Comparison of ENCODE assay signal across 20 cellular contexts in the genomic region with DNA sequence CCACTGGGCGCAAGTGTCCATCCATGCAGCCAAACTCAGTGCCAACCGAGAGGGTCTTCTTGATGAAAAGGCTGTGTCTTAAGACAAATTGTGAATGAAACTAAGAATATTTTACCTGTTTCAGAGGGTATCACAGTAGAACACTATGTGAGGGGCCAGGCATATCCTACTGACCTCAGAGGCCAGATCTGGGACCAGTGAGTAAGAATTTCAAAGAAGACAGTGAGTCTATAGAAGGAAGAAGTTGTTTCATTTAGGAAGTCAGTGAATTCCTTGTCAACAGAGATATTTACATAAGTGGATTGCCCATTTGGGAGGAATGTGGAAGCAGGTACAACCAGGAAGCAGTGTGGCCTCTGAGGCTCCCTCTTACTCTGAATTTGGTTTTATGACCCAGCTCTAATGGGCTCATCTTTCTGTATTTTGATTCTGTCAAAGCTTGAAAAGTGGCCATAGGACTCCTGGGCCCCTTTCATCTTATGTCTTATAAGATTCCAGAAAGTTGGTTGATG.
"Had no signal": no experiment of that assay in that cellular context is flagged by ENCODE, and none has a peak within 500 bp of the region (broad histone marks: within the 10 kb centered on the region; RNA-seq: fewer than 3 reads in every experiment).

No MANE protein-coding gene starts in this region.

- DNase-seq: activated CD8-positive, alpha-beta memory T cell treated with anti-CD3 and anti-CD28 coated beads, Interleukin-2, amount 50 U/mL, for 4 hours; activated T-cell treated with anti-CD3 and anti-CD28 coated beads, Interleukin-2, amount 50 U/mL, for 72 hours; adrenal gland; effector memory CD8-positive, alpha-beta T cell; foreskin melanocyte; hypothalamus; left ventricle myocardium inferior; mucosa of descending colon; T1000 had no signal

- H3K36me3 Mint-ChIP-seq: activated naive CD4-positive, alpha-beta T cell treated with anti-CD3 and anti-CD28 coated beads, Interleukin-2, amount 50 U/mL, for 24 hours; naive thymus-derived CD4-positive, alpha-beta T cell had no signal

- H3K36me3 ChIP-seq: adrenal gland, breast epithelium, left ventricle myocardium inferior, neural progenitor cell, prostate gland, right atrium auricular region, tibial nerve had no signal

- H3K27ac Mint-ChIP-seq: activated CD4-positive, alpha-beta T cell treated with anti-CD3 and anti-CD28 coated beads, Interleukin-2, amount 10 ng/mL, durations not matched to agents 7 days and 5 days; activated naive CD4-positive, alpha-beta T cell treated with anti-CD3 and anti-CD28 coated beads, Interleukin-2, amount 50 U/mL, for 24 hours; activated T-cell treated with anti-CD3 and anti-CD28 coated beads, Interleukin-2, amount 50 U/mL, for 72 hours; dendritic cell treated with granulocyte-macrophage colony-stimulating factor and Interleukin-4, amounts not matched to agents 40 ng/mL and 50 ng/mL, for 4 days; effector memory CD8-positive, alpha-beta T cell; naive thymus-derived CD4-positive, alpha-beta T cell; neural progenitor cell; stimulated activated naive CD8-positive, alpha-beta T cell treated with anti-CD3 and anti-CD28 coated beads, Interleukin-15, Interleukin-2, amounts not matched to agents 100 ng/mL and 50 ng/mL, for 24 hours had no signal

- H3K4me3 ChIP-seq: adrenal gland, breast epithelium, left ventricle myocardium inferior, mucosa of descending colon, neural progenitor cell, prostate gland, right atrium auricular region, tibial nerve had no signal

- H3K4me1 ChIP-seq: adrenal gland, breast epithelium, left ventricle myocardium inferior, neural progenitor cell, prostate gland, right atrium auricular region, tibial nerve had no signal

- H3K27me3 ChIP-seq: adrenal gland, breast epithelium, neural progenitor cell, right atrium auricular region, tibial nerve had no signal

- H3K27me3 Mint-ChIP-seq: activated CD4-positive, alpha-beta T cell treated with anti-CD3 and anti-CD28 coated beads, Interleukin-2, amount 10 ng/mL, durations not matched to agents 7 days and 5 days; activated naive CD4-positive, alpha-beta T cell treated with anti-CD3 and anti-CD28 coated beads, Interleukin-2, amount 50 U/mL, for 24 hours; stimulated activated naive CD8-positive, alpha-beta T cell treated with anti-CD3 and anti-CD28 coated beads, Interleukin-15, Interleukin-2, amounts not matched to agents 100 ng/mL and 50 ng/mL, for 24 hours had no signal

- H3K9ac ChIP-seq: neural progenitor cell had no signal

- H3K4me2 ChIP-seq: neural progenitor cell had no signal

- H3K27ac ChIP-seq: adrenal gland, breast epithelium, left ventricle myocardium inferior, neural progenitor cell, prostate gland, right atrium auricular region, tibial nerve had no signal

- ATAC-seq: activated CD4-positive, CD25-positive, alpha-beta regulatory T cell treated with anti-CD3 and anti-CD28 coated beads, Interleukin-2, amount 50 U/mL, for 24 hours; activated T-cell treated with anti-CD3 and anti-CD28 coated beads, Interleukin-2, amount 50 U/mL, for 72 hours; effector memory CD8-positive, alpha-beta T cell; mucosa of descending colon; naive thymus-derived CD4-positive, alpha-beta T cell had no signal

- H3K9me3 ChIP-seq: adrenal gland, mucosa of descending colon, prostate gland, right atrium auricular region had no signal

- H3K4me3 Mint-ChIP-seq: activated CD4-positive, alpha-beta T cell treated with anti-CD3 and anti-CD28 coated beads, Interleukin-2, amount 10 ng/mL, durations not matched to agents 7 days and 5 days; activated naive CD4-positive, alpha-beta T cell treated with anti-CD3 and anti-CD28 coated beads, Interleukin-2, amount 50 U/mL, for 24 hours; activated T-cell treated with anti-CD3 and anti-CD28 coated beads, Interleukin-2, amount 50 U/mL, for 72 hours; dendritic cell treated with granulocyte-macrophage colony-stimulating factor and Interleukin-4, amounts not matched to agents 40 ng/mL and 50 ng/mL, for 4 days; effector memory CD8-positive, alpha-beta T cell; naive thymus-derived CD4-positive, alpha-beta T cell; neural progenitor cell; stimulated activated naive CD8-positive, alpha-beta T cell treated with anti-CD3 and anti-CD28 coated beads, Interleukin-15, Interleukin-2, amounts not matched to agents 100 ng/mL and 50 ng/mL, for 24 hours had no signal

- H3K4me1 Mint-ChIP-seq: activated CD4-positive, alpha-beta T cell treated with anti-CD3 and anti-CD28 coated beads, Interleukin-2, amount 10 ng/mL, durations not matched to agents 7 days and 5 days; activated naive CD4-positive, alpha-beta T cell treated with anti-CD3 and anti-CD28 coated beads, Interleukin-2, amount 50 U/mL, for 24 hours had no signal

- H3K9me3 Mint-ChIP-seq: activated naive CD4-positive, alpha-beta T cell treated with anti-CD3 and anti-CD28 coated beads, Interleukin-2, amount 50 U/mL, for 24 hours; effector memory CD8-positive, alpha-beta T cell had no signal
